Comparison of ENCODE assay signal across 8 cellular contexts in the genomic region with DNA sequence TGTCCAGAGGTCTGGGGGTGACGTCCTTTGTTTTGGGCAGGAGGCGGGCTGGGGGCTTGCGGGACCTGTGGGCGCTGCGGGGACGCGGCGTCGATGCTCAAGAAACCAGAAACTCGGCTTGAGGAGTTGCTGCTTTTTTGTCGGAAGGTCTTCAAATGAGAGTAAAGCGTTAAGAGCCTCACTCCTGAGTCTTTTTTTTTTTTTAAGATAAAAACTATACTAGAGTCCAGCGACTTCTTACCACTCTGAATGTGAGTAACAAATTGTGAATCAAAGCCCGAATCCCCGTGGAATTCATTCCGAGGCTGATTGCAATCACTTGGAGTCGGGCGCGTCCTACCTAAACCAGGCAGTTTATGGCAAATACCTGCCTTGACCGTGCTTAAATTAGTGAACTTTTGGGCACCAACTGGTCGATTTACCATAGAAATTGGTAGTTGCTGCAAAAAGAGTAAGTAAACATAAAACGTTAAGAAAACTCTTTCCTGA. TPM values are rescaled to one million over a fixed set of nuclear protein-coding genes. Genes with fewer than 3 reads are reported as not detected.
DNase-seq lines count a peak whose midpoint lies in the region; ATAC-seq and TF ChIP-seq lines count a peak whose summit lies in the region.

No MANE protein-coding gene starts in this region.

- H3K36me3 Mint-ChIP-seq in Caco-2 (ENCODE audit: insufficient read depth, unreplicated experiment) = no peaks in the 10 kb centered on the region
- H3K36me3 Mint-ChIP-seq in activated B cell treated with CpG ODN at 0.5 μM for 24 hours (ENCODE audit: low read depth) = peaks cover 2% of the 10 kb centered on the region

- peak overlapping the region; percentile 80 to 95 (median 90) for H3K27ac ChIP-seq in gastroesophageal sphincter
- H3K27ac ChIP-seq in parathyroid adenoma = peak overlapping the region; percentile 51

- BruUV-seq in Caco-2 (replicated peaks; lab: Mats Ljungman, UMichigan) = no TSS peak

- no peaks in the 10 kb centered on the region for H3K27me3 ChIP-seq in Caco-2 (replicated peaks; ENCODE audit: control insufficient read depth, insufficient read depth, low read length)
- no peaks in the 10 kb centered on the region for H3K27me3 ChIP-seq in gastroesophageal sphincter
- no peaks in the 10 kb centered on the region for H3K27me3 ChIP-seq in parathyroid adenoma (ENCODE audit: control insufficient read depth, insufficient read depth, low read length)

- H3K9me3 ChIP-seq in Caco-2 (no peaks in the 10 kb centered on the region), gastroesophageal sphincter (no peaks in the 10 kb centered on the region), parathyroid adenoma (ENCODE audit: control insufficient read depth, low read length) (no peaks in the 10 kb centered on the region)

- H3K4me3 ChIP-seq in Caco-2 (ENCODE audit: low read depth, low read length) = peak overlapping the region; percentile 68
- H3K4me3 ChIP-seq in gastroesophageal sphincter = peak overlapping the region; percentile 83 to 88
- H3K4me3 ChIP-seq in parathyroid adenoma (ENCODE audit: low read depth, low read length) = peak overlapping the region; percentile 75

- no peaks in the 10 kb centered on the region for H3K4me1 Mint-ChIP-seq in Caco-2 (ENCODE audit: low read depth, unreplicated experiment)
- peaks cover 13% of the 10 kb centered on the region for H3K4me1 Mint-ChIP-seq in activated B cell treated with CpG ODN at 0.5 μM for 24 hours

- WGBS in gastroesophageal sphincter (ENCODE audit: low coverage in 1 of 2), 2 donors = 0% methylated on average over 3 to 20 of the region's 22 CpGs

- DNase-seq in Caco-2 (no peak), activated B cell treated with CpG ODN at 0.5 μM for 24 hours (no peak), posterior vena cava (ENCODE audit: low spot score) (no peak), AML-193 (lab: John Stamatoyannopoulos, UW) (no peak)

- TF ChIP-seq EP300 in gastroesophageal sphincter (IDR thresholded peaks at IDR 0.05) = no peak

- H3K4me3 Mint-ChIP-seq in Caco-2 (ENCODE audit: unreplicated experiment) (peak overlapping the region; percentile 77), activated B cell treated with CpG ODN at 0.5 μM for 24 hours (peak overlapping the region; percentile 97)

- no peaks in the 10 kb centered on the region for H3K9me3 Mint-ChIP-seq in Caco-2 (ENCODE audit: unreplicated experiment)
- H3K9me3 Mint-ChIP-seq in activated B cell treated with CpG ODN at 0.5 μM for 24 hours = no peaks in the 10 kb centered on the region

- H2AFZ ChIP-seq in parathyroid adenoma = peak overlapping the region; percentile 87

- no peak overlapping the region for H3K9ac ChIP-seq in parathyroid adenoma

- no peaks in the 10 kb centered on the region for H3K36me3 ChIP-seq in Caco-2 (ENCODE audit: control insufficient read depth, insufficient read depth, low read length)
- no peaks in the 10 kb centered on the region for H3K36me3 ChIP-seq in gastroesophageal sphincter
- H3K36me3 ChIP-seq in parathyroid adenoma (ENCODE audit: control insufficient read depth, insufficient read depth, low read length) = no peaks in the 10 kb centered on the region

- POLR2A ChIA-PET in Caco-2 (lab: Charles Lee) = no interaction called here
- POLR2A ChIA-PET in activated B cell treated with CpG ODN at 0.5 μM for 24 hours (lab: Charles Lee) = interaction anchor here (1.0 to 1.3 kb wide), 3 partner anchors 185 to 223 kb away, joined by 3 to 5 read pairs (median 3); a partner anchor contains a TSS

- no peak for TF ChIP-seq CTCF in Caco-2 (IDR thresholded peaks at IDR 0.05; ENCODE audit: insufficient read depth in 1 of 2, low read depth in 1 of 2, low read length in 1 of 2, severe bottlenecking in 1 of 2, unreplicated experiment in 1 of 2)
- no peak for TF ChIP-seq CTCF in activated B cell treated with CpG ODN at 0.5 μM for 24 hours (IDR thresholded peaks at IDR 0.05)
- no peak for TF ChIP-seq CTCF in gastroesophageal sphincter (IDR thresholded peaks at IDR 0.05)
- TF ChIP-seq CTCF in parathyroid adenoma (IDR thresholded peaks at IDR 0.05) = no peak

- CTCF ChIA-PET in Caco-2 (lab: Charles Lee) (interaction anchor here (0.6 kb wide), 1 partner anchor 122 kb away, joined by 4 read pairs; no protein-coding TSS in a partner anchor), activated B cell treated with CpG ODN at 0.5 μM for 24 hours (lab: Charles Lee) (interaction anchor here (1.3 kb wide), 1 partner anchor 22 kb away, joined by 3 read pairs; no protein-coding TSS in a partner anchor)

- intact Hi-C loops in Caco-2 (cut with micrococcal nuclease; ENCODE audit: unreplicated experiment) (loop anchor here (1.0 to 5.0 kb wide), 2 partner anchors 12 to 50 kb away; no protein-coding TSS in a partner anchor), activated B cell treated with CpG ODN at 0.5 μM for 24 hours (cut with micrococcal nuclease) (loop anchor here (1.0 to 5.0 kb wide), 8 partner anchors 21 to 320 kb away; a partner anchor contains a TSS), posterior vena cava (cut with DNase I) (loop anchor here in 1 of 2 donors (2.0 kb wide), 1 partner anchor 49 kb away; no protein-coding TSS in a partner anchor)

- H3K79me2 ChIP-seq in parathyroid adenoma = no peaks in the 10 kb centered on the region

- TF ChIP-seq POLR2A in gastroesophageal sphincter (IDR thresholded peaks at IDR 0.05) = no peak

- ATAC-seq in HG02981 (IDR thresholded peaks at IDR 0.05; ENCODE audit: unreplicated experiment) (peak; percentile 9), activated B cell treated with CpG ODN at 0.5 μM for 24 hours (ENCODE audit: low read depth) (no peak), gastroesophageal sphincter (no peak), HG02970 (IDR thresholded peaks at IDR 0.05; ENCODE audit: low FRiP score, unreplicated experiment) (no peak)

- peak overlapping the region; percentile 50 for H3K27ac Mint-ChIP-seq in Caco-2 (ENCODE audit: unreplicated experiment)
- peak overlapping the region; percentile 85 for H3K27ac Mint-ChIP-seq in activated B cell treated with CpG ODN at 0.5 μM for 24 hours

- H3K27me3 Mint-ChIP-seq in Caco-2 (ENCODE audit: insufficient read depth, unreplicated experiment) (no peaks in the 10 kb centered on the region), activated B cell treated with CpG ODN at 0.5 μM for 24 hours (no peaks in the 10 kb centered on the region)

- H3K4me1 ChIP-seq in Caco-2 (peaks cover 5% of the 10 kb centered on the region; the same call in 1 of the 2 replicates), gastroesophageal sphincter (peaks cover 0 to 18% (median 0%) of the 10 kb centered on the region in 3 donors), parathyroid adenoma (no peaks in the 10 kb centered on the region)

- peak overlapping the region; percentile 89 for H3K4me2 ChIP-seq in parathyroid adenoma (ENCODE audit: low read length)

RNA-seq across cellular contexts. Expression of a gene that starts 0.6 kb away (rescaled TPM):
- 20.4 and 20.5 TPM in 2 replicates for total RNA-seq in Caco-2 (2022)
- 1.5 and 2.6 TPM in 2 replicates for total RNA-seq in activated B cell treated with CpG ODN at 0.5 μM for 24 hours
- 100 to 1,000 TPM in 1 of 4 donors, 10 to 100 TPM in 3; 39.4 to 106 (median 99.2) TPM for total RNA-seq in gastroesophageal sphincter
- 10 to 100 TPM; 16.8 to 24.9 TPM for total RNA-seq in posterior vena cava

RNA-seq across cellular contexts. Expression of a gene that starts 20.5 kb away (rescaled TPM):
- total RNA-seq in Caco-2 (2022) = not detected in 2 replicates
- total RNA-seq in activated B cell treated with CpG ODN at 0.5 μM for 24 hours = not detected in 2 replicates
- total RNA-seq in gastroesophageal sphincter = 1 to 10 TPM in 2 of 4 donors, under 1 TPM in 2; 0.27 to 2.5 (median 1.1) TPM
- total RNA-seq in posterior vena cava = 1 to 10 TPM in 1 of 2 donors, under 1 TPM in 1; 0.83 to 1.0 TPM
